ENCODE assay signal across 12 cellular contexts in the genomic region with DNA sequence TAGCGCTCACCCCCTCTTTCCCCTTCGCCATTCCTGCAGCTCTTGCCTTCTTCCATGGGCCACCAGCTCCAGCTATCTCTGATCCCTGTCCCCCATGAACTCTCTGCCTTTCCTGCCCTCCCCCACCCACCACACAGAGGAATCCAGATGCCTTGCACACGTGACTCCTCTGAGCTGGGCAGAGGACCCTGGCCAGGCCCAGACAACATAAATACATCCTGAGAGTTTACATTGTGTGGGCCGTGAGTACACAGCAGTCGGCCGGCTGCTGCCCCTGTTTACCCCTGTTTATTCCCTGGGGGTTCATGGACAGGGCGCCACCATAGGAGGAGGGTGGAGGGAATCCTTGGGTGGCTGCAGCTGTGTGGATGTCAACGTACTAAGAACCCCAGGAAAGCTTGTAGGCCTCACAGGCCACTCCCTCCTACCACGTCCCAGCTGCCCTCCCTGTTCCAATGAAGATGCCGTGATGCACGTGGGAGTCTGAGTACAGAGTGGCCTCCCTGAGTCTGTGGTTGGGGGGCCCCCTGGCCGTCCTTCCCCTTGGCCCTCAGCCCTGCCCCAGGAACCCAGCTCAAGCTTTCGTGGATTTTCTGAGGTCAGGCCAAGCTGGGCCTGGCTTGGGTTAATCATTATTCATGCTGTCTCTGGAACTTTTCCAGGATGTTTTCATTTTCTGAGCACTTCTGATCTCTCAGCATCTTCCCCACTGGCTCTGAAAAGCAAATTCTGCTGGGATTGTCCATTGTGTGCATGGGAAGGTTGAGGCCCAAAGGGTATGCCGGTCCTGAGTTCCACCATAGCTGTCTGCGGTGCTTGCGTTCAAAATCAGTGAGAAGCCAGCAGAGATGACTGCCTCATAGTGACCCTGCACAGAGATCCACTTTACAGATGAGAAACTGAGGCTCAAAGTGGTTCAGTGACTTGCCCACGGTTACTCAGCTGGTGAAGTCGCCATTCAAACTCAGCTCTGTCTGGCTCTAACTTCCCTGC.
DNase-seq lines count a peak whose midpoint lies in the region; ATAC-seq and TF ChIP-seq lines count a peak whose summit lies in the region.
"Had no signal": no experiment of that assay in that cellular context is flagged by ENCODE, and none has a peak within 500 bp of the region (broad histone marks: within the 10 kb centered on the region; RNA-seq: fewer than 3 reads in every experiment).

No MANE protein-coding gene starts in this region.

- peak; percentile 64 for ATAC-seq in left colon
- no peak for ATAC-seq in thoracic aorta (ENCODE audit: insufficient number of reproducible peaks, low FRiP score, low read depth)

- H3K36me3 ChIP-seq in WERI-Rb-1 (no peaks in the 10 kb centered on the region), thoracic aorta (no peaks in the 10 kb centered on the region), tibial nerve (no peaks in the 10 kb centered on the region)

- H3K9me3 ChIP-seq in WERI-Rb-1 (ENCODE audit: severe bottlenecking) (no peaks in the 10 kb centered on the region), thoracic aorta (no peaks in the 10 kb centered on the region), tibial nerve (no peaks in the 10 kb centered on the region)

- TF ChIP-seq EP300 in tibial nerve (IDR thresholded peaks at IDR 0.05): no peak

- CTCF ChIA-PET in activated CD4-positive, alpha-beta T cell treated with anti-CD3 and anti-CD28 coated beads, Interleukin-2, amount 10 ng/mL, durations not matched to agents 7 days and 5 days (lab: Charles Lee): interaction anchor here (1.1 to 1.6 kb wide), 3 partner anchors 10 to 88 kb away, joined by 3 to 4 read pairs (median 4); no protein-coding TSS in a partner anchor

- 42 to 49% methylated on average over 18 of the region's 18 CpGs for WGBS in tibial nerve, 2 donors

- H3K4me1 ChIP-seq in thoracic aorta (ENCODE audit: control insufficient read depth in 1 of 2, low read depth in 2 of 2) (peaks cover 8 to 44% of the 10 kb centered on the region in 2 donors), tibial nerve (peaks cover 0 to 12% (median 4%) of the 10 kb centered on the region in 4 donors)

- no peak overlapping the region for H3K27ac Mint-ChIP-seq in activated CD4-positive, alpha-beta T cell treated with anti-CD3 and anti-CD28 coated beads, Interleukin-2, amount 10 ng/mL, durations not matched to agents 7 days and 5 days
- no peak overlapping the region for H3K27ac Mint-ChIP-seq in activated CD4-positive, alpha-beta T cell treated with anti-CD3 and anti-CD28 coated beads, Interleukin-2, amount 10 ng/mL, durations not matched to agents 24 days and 14 days
- H3K27ac Mint-ChIP-seq: B cell; stimulated activated naive CD8-positive, alpha-beta T cell treated with anti-CD3 and anti-CD28 coated beads, Interleukin-15, Interleukin-2, amounts not matched to agents 100 ng/mL and 50 ng/mL, for 24 hours had no signal

- H3K27ac ChIP-seq in WERI-Rb-1 (no peak overlapping the region), thoracic aorta (peak overlapping the region; percentile 17 to 59), tibial nerve (peak overlapping the region in 1 of 4 donors; percentile 20)

- H3K36me3 Mint-ChIP-seq in activated CD4-positive, alpha-beta T cell treated with anti-CD3 and anti-CD28 coated beads, Interleukin-2, amount 10 ng/mL, durations not matched to agents 7 days and 5 days (ENCODE audit: low read depth): no peaks in the 10 kb centered on the region
- H3K36me3 Mint-ChIP-seq in activated CD4-positive, alpha-beta T cell treated with anti-CD3 and anti-CD28 coated beads, Interleukin-2, amount 10 ng/mL, durations not matched to agents 24 days and 14 days (ENCODE audit: low read depth): no peaks in the 10 kb centered on the region

- H3K27me3 ChIP-seq in WERI-Rb-1 (ENCODE audit: insufficient read depth, low read depth, severe bottlenecking): no peaks in the 10 kb centered on the region
- no peaks in the 10 kb centered on the region for H3K27me3 ChIP-seq in thoracic aorta (replicated peaks; ENCODE audit: insufficient read depth)
- no peaks in the 10 kb centered on the region for H3K27me3 ChIP-seq in tibial nerve

- no peak overlapping the region for H3K4me3 Mint-ChIP-seq in activated CD4-positive, alpha-beta T cell treated with anti-CD3 and anti-CD28 coated beads, Interleukin-2, amount 10 ng/mL, durations not matched to agents 7 days and 5 days
- H3K4me3 Mint-ChIP-seq in activated CD4-positive, alpha-beta T cell treated with anti-CD3 and anti-CD28 coated beads, Interleukin-2, amount 10 ng/mL, durations not matched to agents 24 days and 14 days: no peak overlapping the region
- H3K4me3 Mint-ChIP-seq: B cell; stimulated activated naive CD8-positive, alpha-beta T cell treated with anti-CD3 and anti-CD28 coated beads, Interleukin-15, Interleukin-2, amounts not matched to agents 100 ng/mL and 50 ng/mL, for 24 hours had no signal

- POLR2A ChIA-PET in activated CD4-positive, alpha-beta T cell treated with anti-CD3 and anti-CD28 coated beads, Interleukin-2, amount 10 ng/mL, durations not matched to agents 7 days and 5 days (lab: Charles Lee): no interaction called here

- peak; percentile 5 to 63 for DNase-seq in NCI-H524 (lab: John Stamatoyannopoulos, UW)
- DNase-seq in NCI-H524 treated with DMSO at 0.1 percent for 48 hours (lab: John Stamatoyannopoulos, UW): no peak
- DNase-seq in WERI-Rb-1: peak; percentile 60
- peak; percentile 48 to 67 for DNase-seq in left colon
- DNase-seq in thoracic aorta (ENCODE audit: low spot score): no peak
- DNase-seq in activated CD4-positive, alpha-beta T cell treated with anti-CD3 and anti-CD28 coated beads, Interleukin-2, amount 10 ng/mL, durations not matched to agents 7 days and 5 days: no peak
- no peak for DNase-seq in tibial nerve (ENCODE audit: low spot score in 2 of 2)
- DNase-seq in activated CD4-positive, alpha-beta T cell treated with anti-CD3 and anti-CD28 coated beads, Interleukin-2, amount 10 ng/mL, durations not matched to agents 24 days and 14 days: no peak
- DNase-seq: activated CD8-positive, alpha-beta memory T cell treated with anti-CD3 and anti-CD28 coated beads for 24 hours; NCI-H446 treated with DMSO at 0.1 percent for 48 hours had no signal

- no peak overlapping the region for H3K4me3 ChIP-seq in WERI-Rb-1 (ENCODE audit: low read depth, low read length)
- H3K4me3 ChIP-seq in thoracic aorta: no peak overlapping the region
- no peak overlapping the region for H3K4me3 ChIP-seq in tibial nerve

- H3K27me3 Mint-ChIP-seq in activated CD4-positive, alpha-beta T cell treated with anti-CD3 and anti-CD28 coated beads, Interleukin-2, amount 10 ng/mL, durations not matched to agents 7 days and 5 days: peaks cover 4% of the 10 kb centered on the region
- H3K27me3 Mint-ChIP-seq in activated CD4-positive, alpha-beta T cell treated with anti-CD3 and anti-CD28 coated beads, Interleukin-2, amount 10 ng/mL, durations not matched to agents 24 days and 14 days: peaks cover 5% of the 10 kb centered on the region

- TF ChIP-seq CTCF in WERI-Rb-1 (IDR thresholded peaks at IDR 0.05; ENCODE audit: low read depth, low read length) (no peak), thoracic aorta (IDR thresholded peaks at IDR 0.05) (no peak), tibial nerve (IDR thresholded peaks at IDR 0.05) (no peak)

- H3K4me1 Mint-ChIP-seq in activated CD4-positive, alpha-beta T cell treated with anti-CD3 and anti-CD28 coated beads, Interleukin-2, amount 10 ng/mL, durations not matched to agents 7 days and 5 days: no peaks in the 10 kb centered on the region
- no peaks in the 10 kb centered on the region for H3K4me1 Mint-ChIP-seq in activated CD4-positive, alpha-beta T cell treated with anti-CD3 and anti-CD28 coated beads, Interleukin-2, amount 10 ng/mL, durations not matched to agents 24 days and 14 days

- intact Hi-C loops in left colon (cut with DNase I, micrococcal nuclease): no loop called here
- intact Hi-C loops in activated CD4-positive, alpha-beta T cell treated with anti-CD3 and anti-CD28 coated beads, Interleukin-2, amount 10 ng/mL, durations not matched to agents 24 days and 14 days (cut with micrococcal nuclease): no loop called here

- no peaks in the 10 kb centered on the region for H3K9me3 Mint-ChIP-seq in activated CD4-positive, alpha-beta T cell treated with anti-CD3 and anti-CD28 coated beads, Interleukin-2, amount 10 ng/mL, durations not matched to agents 7 days and 5 days
- H3K9me3 Mint-ChIP-seq in activated CD4-positive, alpha-beta T cell treated with anti-CD3 and anti-CD28 coated beads, Interleukin-2, amount 10 ng/mL, durations not matched to agents 24 days and 14 days: no peaks in the 10 kb centered on the region
- H3K9me3 Mint-ChIP-seq: stimulated activated naive CD8-positive, alpha-beta T cell treated with anti-CD3 and anti-CD28 coated beads, Interleukin-15, Interleukin-2, amounts not matched to agents 100 ng/mL and 50 ng/mL, for 24 hours had no signal

- no peak for TF ChIP-seq POLR2A in tibial nerve (IDR thresholded peaks at IDR 0.05)

Comparison
In these comparisons a context has a peak if more than half of its experiments do, and no peak if none do; other contexts are left out.
1. DNase-seq: peak in NCI-H524 (2 of 2), WERI-Rb-1 (single experiment) and left colon (2 of 2); none in NCI-H524 treated with DMSO at 0.1 percent for 48 hours (single experiment), thoracic aorta (single experiment), activated CD4-positive, alpha-beta T cell treated with anti-CD3 and anti-CD28 coated beads, Interleukin-2, amount 10 ng/mL, durations not matched to agents 7 days and 5 days (single experiment), tibial nerve (0 of 2) and activated CD4-positive, alpha-beta T cell treated with anti-CD3 and anti-CD28 coated beads, Interleukin-2, amount 10 ng/mL, durations not matched to agents 24 days and 14 days (single experiment).